Comparison of ENCODE assay signal across 28 cellular contexts in genomic region chr2:64461271-64462058, GRCh38.
"Had no signal": no experiment of that assay in that cellular context is flagged by ENCODE, and none has a peak within 500 bp of the region (broad histone marks: within the 10 kb centered on the region; RNA-seq: fewer than 3 reads in every experiment).

No MANE protein-coding gene starts in this region.

- H3K4me1 Mint-ChIP-seq: IgD-negative memory B cell, T-cell had no signal

- DNase-seq: Kasumi-1, MM.1S, MV-4-11, NCI-H1092, NCI-H1105 treated with DMSO at 0.1 percent for 48 hours, NCI-H1417 treated with DMSO at 0.1 percent for 48 hours, NCI-H146, NCI-H187, NCI-H2029, NCI-H2081 treated with DMSO at 0.1 percent for 48 hours, NCI-H2171, NCI-H226, NCI-H446, NCI-H510A, NCI-H69, NCI-H774, Right ventricle myocardium superior, RPMI8226, SIG-M5, SK-N-SH, SW 1271, T-cell had no signal

- H3K36me3 Mint-ChIP-seq: T-cell had no signal

- H3K9ac ChIP-seq: KMS-11, SK-N-SH had no signal

- H3K4me3 Mint-ChIP-seq: IgD-negative memory B cell; T-cell; T-helper 1 cell treated with Interleukin-12 subunit alpha and Interleukin-12 subunit beta and Interleukin-4 antibody, amounts not matched to agents 30 μg/mL and 1 μg/mL, for 36 hours had no signal

- ATAC-seq: K562, T-cell had no signal

- H3K4me2 ChIP-seq: KMS-11, SK-N-SH had no signal

- H3K27me3 ChIP-seq: SJSA1 had no signal

- H3K27me3 Mint-ChIP-seq: IgD-negative memory B cell had no signal

- H3K4me3 ChIP-seq: K562, SJSA1 had no signal

- H3K9me3 Mint-ChIP-seq: IgD-negative memory B cell; T-cell; T-helper 1 cell treated with Interleukin-12 subunit alpha and Interleukin-12 subunit beta and Interleukin-4 antibody, amounts not matched to agents 30 μg/mL and 1 μg/mL, for 36 hours had no signal

- H3K9me2 ChIP-seq: SK-N-SH had no signal

- H3K27ac Mint-ChIP-seq: IgD-negative memory B cell; T-cell; T-helper 1 cell treated with Interleukin-12 subunit alpha and Interleukin-12 subunit beta and Interleukin-4 antibody, amounts not matched to agents 30 μg/mL and 1 μg/mL, for 36 hours had no signal

- H3K27ac ChIP-seq: HL-60, KMS-11, SJSA1 had no signal

- H3K4me1 ChIP-seq: SJSA1 had no signal

- H3K9me3 ChIP-seq: SJSA1, SK-N-SH had no signal
